1 cellular context compared by ENCODE assay signal in the genomic region with DNA sequence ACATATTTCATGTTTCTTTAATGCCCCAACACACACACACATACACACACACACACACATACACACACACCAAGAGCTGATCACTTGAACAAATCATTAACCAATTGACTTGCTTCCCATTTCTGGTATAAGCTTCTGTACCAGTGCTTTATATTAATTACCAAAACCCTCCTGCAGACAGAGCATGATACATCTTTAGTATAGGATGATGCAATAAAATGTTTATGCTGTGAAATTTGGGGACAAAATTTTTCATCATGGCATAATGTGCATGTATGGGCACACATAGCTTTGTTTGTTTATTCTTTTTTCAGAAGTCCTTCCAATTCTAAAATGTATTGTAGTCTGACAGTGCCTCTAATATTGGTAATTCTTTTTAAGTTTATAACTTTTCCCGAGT.
TF ChIP-seq lines count a peak whose summit lies in the region.

No MANE protein-coding gene starts in this region.

TF ChIP-seq in HEK293, 187 proteins besides CTCF, POLR2A, EP300 and RAD21 (continued from another document):
- TF ChIP-seq, protein P1, sequence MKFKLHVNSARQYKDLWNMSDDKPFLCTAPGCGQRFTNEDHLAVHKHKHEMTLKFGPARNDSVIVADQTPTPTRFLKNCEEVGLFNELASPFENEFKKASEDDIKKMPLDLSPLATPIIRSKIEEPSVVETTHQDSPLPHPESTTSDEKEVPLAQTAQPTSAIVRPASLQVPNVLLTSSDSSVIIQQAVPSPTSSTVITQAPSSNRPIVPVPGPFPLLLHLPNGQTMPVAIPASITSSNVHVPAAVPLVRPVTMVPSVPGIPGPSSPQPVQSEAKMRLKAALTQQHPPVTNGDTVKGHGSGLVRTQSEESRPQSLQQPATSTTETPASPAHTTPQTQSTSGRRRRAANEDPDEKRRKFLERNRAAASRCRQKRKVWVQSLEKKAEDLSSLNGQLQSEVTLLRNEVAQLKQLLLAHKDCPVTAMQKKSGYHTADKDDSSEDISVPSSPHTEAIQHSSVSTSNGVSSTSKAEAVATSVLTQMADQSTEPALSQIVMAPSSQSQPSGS (tag by site-specific recombination; IDR thresholded peaks at IDR 0.05; ENCODE audit: low read depth), result 0 out of 2 replicates have a peak, but pooled peaks have one; percentile 46
- TF ChIP-seq ZNF626 (tag by site-specific recombination; IDR thresholded peaks at IDR 0.05), result no peak
- TF ChIP-seq ZNF830 (tag by site-specific recombination; IDR thresholded peaks at IDR 0.05; ENCODE audit: low read depth), result no peak
- no peak for TF ChIP-seq BCL11B (tag by site-specific recombination; IDR thresholded peaks at IDR 0.05; ENCODE audit: low read depth)
- TF ChIP-seq, protein P2, sequence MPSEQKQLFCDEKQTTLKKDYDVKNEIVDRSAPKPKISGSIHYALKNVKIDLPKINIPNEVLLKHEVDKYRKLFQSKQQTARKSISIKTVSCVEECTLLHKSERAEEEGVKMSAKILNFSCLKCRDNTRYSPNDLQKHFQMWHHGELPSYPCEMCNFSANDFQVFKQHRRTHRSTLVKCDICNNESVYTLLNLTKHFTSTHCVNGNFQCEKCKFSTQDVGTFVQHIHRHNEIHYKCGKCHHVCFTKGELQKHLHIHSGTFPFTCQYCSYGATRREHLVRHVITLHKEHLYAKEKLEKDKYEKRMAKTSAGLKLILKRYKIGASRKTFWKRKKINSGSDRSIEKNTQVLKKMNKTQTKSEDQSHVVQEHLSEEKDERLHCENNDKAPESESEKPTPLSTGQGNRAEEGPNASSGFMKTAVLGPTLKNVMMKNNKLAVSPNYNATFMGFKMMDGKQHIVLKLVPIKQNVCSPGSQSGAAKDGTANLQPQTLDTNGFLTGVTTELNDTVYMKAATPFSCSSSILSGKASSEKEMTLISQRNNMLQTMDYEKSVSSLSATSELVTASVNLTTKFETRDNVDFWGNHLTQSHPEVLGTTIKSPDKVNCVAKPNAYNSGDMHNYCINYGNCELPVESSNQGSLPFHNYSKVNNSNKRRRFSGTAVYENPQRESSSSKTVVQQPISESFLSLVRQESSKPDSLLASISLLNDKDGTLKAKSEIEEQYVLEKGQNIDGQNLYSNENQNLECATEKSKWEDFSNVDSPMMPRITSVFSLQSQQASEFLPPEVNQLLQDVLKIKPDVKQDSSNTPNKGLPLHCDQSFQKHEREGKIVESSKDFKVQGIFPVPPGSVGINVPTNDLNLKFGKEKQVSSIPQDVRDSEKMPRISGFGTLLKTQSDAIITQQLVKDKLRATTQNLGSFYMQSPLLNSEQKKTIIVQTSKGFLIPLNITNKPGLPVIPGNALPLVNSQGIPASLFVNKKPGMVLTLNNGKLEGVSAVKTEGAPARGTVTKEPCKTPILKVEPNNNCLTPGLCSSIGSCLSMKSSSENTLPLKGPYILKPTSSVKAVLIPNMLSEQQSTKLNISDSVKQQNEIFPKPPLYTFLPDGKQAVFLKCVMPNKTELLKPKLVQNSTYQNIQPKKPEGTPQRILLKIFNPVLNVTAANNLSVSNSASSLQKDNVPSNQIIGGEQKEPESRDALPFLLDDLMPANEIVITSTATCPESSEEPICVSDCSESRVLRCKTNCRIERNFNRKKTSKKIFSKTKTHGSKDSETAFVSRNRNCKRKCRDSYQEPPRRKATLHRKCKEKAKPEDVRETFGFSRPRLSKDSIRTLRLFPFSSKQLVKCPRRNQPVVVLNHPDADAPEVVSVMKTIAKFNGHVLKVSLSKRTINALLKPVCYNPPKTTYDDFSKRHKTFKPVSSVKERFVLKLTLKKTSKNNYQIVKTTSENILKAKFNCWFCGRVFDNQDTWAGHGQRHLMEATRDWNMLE (tag by site-specific recombination; conservative IDR thresholded peaks at IDR 0.05; ENCODE audit: low read depth), result 0 out of 2 replicates have a peak, but pooled peaks have one; percentile 36
- TF ChIP-seq ZNF10 (tag by site-specific recombination; IDR thresholded peaks at IDR 0.05), result no peak
- TF ChIP-seq KLF16 (tag by site-specific recombination; IDR thresholded peaks at IDR 0.05), result no peak
- no peak for TF ChIP-seq ZNF654 (tag by site-specific recombination; IDR thresholded peaks at IDR 0.05; ENCODE audit: low read depth)
- TF ChIP-seq, protein P3, sequence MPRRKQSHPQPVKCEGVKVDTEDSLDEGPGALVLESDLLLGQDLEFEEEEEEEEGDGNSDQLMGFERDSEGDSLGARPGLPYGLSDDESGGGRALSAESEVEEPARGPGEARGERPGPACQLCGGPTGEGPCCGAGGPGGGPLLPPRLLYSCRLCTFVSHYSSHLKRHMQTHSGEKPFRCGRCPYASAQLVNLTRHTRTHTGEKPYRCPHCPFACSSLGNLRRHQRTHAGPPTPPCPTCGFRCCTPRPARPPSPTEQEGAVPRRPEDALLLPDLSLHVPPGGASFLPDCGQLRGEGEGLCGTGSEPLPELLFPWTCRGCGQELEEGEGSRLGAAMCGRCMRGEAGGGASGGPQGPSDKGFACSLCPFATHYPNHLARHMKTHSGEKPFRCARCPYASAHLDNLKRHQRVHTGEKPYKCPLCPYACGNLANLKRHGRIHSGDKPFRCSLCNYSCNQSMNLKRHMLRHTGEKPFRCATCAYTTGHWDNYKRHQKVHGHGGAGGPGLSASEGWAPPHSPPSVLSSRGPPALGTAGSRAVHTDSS (tag by site-specific recombination; IDR thresholded peaks at IDR 0.05), result no peak
- TF ChIP-seq, protein P4, sequence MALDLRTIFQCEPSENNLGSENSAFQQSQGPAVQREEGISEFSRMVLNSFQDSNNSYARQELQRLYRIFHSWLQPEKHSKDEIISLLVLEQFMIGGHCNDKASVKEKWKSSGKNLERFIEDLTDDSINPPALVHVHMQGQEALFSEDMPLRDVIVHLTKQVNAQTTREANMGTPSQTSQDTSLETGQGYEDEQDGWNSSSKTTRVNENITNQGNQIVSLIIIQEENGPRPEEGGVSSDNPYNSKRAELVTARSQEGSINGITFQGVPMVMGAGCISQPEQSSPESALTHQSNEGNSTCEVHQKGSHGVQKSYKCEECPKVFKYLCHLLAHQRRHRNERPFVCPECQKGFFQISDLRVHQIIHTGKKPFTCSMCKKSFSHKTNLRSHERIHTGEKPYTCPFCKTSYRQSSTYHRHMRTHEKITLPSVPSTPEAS (tag by site-specific recombination; IDR thresholded peaks at IDR 0.05), result peak; percentile 62; the same call in 1 of the 2 replicates
- no peak for TF ChIP-seq ZNF16 (tag by site-specific recombination; IDR thresholded peaks at IDR 0.05; ENCODE audit: low read depth)
- TF ChIP-seq ZNF350 (tag by site-specific recombination; IDR thresholded peaks at IDR 0.05), result no peak
- no peak for TF ChIP-seq GLI4 (tag by site-specific recombination; IDR thresholded peaks at IDR 0.05)
- TF ChIP-seq GLIS2 (tag by site-specific recombination; IDR thresholded peaks at IDR 0.05), result no peak
- no peak for TF ChIP-seq SP2 (tag by site-specific recombination; IDR thresholded peaks at IDR 0.05)
- TF ChIP-seq, protein P5, sequence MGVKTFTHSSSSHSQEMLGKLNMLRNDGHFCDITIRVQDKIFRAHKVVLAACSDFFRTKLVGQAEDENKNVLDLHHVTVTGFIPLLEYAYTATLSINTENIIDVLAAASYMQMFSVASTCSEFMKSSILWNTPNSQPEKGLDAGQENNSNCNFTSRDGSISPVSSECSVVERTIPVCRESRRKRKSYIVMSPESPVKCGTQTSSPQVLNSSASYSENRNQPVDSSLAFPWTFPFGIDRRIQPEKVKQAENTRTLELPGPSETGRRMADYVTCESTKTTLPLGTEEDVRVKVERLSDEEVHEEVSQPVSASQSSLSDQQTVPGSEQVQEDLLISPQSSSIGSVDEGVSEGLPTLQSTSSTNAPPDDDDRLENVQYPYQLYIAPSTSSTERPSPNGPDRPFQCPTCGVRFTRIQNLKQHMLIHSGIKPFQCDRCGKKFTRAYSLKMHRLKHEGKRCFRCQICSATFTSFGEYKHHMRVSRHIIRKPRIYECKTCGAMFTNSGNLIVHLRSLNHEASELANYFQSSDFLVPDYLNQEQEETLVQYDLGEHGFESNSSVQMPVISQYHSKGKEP (tag by site-specific recombination; IDR thresholded peaks at IDR 0.05), result 0 out of 2 replicates have a peak, but pooled peaks have one; percentile 23
- TF ChIP-seq ZNF776 (tag by site-specific recombination; IDR thresholded peaks at IDR 0.05; ENCODE audit: borderline replicate concordance), result 0 out of 2 replicates have a peak, but pooled peaks have one; percentile 32
- TF ChIP-seq TCF7L2 (IDR thresholded peaks at IDR 0.05; ENCODE audit: borderline replicate concordance, low read depth, low read length), result no peak
- TF ChIP-seq, protein P6, sequence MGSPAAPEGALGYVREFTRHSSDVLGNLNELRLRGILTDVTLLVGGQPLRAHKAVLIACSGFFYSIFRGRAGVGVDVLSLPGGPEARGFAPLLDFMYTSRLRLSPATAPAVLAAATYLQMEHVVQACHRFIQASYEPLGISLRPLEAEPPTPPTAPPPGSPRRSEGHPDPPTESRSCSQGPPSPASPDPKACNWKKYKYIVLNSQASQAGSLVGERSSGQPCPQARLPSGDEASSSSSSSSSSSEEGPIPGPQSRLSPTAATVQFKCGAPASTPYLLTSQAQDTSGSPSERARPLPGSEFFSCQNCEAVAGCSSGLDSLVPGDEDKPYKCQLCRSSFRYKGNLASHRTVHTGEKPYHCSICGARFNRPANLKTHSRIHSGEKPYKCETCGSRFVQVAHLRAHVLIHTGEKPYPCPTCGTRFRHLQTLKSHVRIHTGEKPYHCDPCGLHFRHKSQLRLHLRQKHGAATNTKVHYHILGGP (tag by site-specific recombination; IDR thresholded peaks at IDR 0.05), result peak; percentile 65; the same call in 1 of the 2 replicates
- TF ChIP-seq, protein P7, sequence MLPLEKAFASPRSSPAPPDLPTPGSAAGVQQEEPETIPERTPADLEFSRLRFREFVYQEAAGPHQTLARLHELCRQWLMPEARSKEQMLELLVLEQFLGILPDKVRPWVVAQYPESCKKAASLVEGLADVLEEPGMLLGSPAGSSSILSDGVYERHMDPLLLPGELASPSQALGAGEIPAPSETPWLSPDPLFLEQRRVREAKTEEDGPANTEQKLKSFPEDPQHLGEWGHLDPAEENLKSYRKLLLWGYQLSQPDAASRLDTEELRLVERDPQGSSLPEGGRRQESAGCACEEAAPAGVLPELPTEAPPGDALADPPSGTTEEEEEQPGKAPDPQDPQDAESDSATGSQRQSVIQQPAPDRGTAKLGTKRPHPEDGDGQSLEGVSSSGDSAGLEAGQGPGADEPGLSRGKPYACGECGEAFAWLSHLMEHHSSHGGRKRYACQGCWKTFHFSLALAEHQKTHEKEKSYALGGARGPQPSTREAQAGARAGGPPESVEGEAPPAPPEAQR (tag by site-specific recombination; IDR thresholded peaks at IDR 0.05), result peak; percentile 26; the same call in 1 of the 2 replicates
- TF ChIP-seq ZEB2 (tag by site-specific recombination; IDR thresholded peaks at IDR 0.05), result peak; percentile 30; the same call in 1 of the 2 replicates
- no peak for TF ChIP-seq ZNF596 (tag by site-specific recombination; IDR thresholded peaks at IDR 0.05)
- no peak; the same call in 1 of the 2 replicates for TF ChIP-seq ZNF366 (tag by site-specific recombination; conservative IDR thresholded peaks at IDR 0.05)
- TF ChIP-seq, protein P8, sequence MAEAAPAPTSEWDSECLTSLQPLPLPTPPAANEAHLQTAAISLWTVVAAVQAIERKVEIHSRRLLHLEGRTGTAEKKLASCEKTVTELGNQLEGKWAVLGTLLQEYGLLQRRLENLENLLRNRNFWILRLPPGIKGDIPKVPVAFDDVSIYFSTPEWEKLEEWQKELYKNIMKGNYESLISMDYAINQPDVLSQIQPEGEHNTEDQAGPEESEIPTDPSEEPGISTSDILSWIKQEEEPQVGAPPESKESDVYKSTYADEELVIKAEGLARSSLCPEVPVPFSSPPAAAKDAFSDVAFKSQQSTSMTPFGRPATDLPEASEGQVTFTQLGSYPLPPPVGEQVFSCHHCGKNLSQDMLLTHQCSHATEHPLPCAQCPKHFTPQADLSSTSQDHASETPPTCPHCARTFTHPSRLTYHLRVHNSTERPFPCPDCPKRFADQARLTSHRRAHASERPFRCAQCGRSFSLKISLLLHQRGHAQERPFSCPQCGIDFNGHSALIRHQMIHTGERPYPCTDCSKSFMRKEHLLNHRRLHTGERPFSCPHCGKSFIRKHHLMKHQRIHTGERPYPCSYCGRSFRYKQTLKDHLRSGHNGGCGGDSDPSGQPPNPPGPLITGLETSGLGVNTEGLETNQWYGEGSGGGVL (tag by site-specific recombination; IDR thresholded peaks at IDR 0.05), result no peak
- TF ChIP-seq YY2 (tag by site-specific recombination; IDR thresholded peaks at IDR 0.05), result no peak
- TF ChIP-seq OVOL3 (tag by site-specific recombination; IDR thresholded peaks at IDR 0.05), result no peak
- peak; percentile 40; the same call in 1 of the 2 replicates for TF ChIP-seq ZNF558 (tag by site-specific recombination; IDR thresholded peaks at IDR 0.05)
- no peak for TF ChIP-seq ZNF324 (tag by site-specific recombination; IDR thresholded peaks at IDR 0.05)
- no peak for TF ChIP-seq SP7 (tag by site-specific recombination; IDR thresholded peaks at IDR 0.05)
- TF ChIP-seq, protein P9, sequence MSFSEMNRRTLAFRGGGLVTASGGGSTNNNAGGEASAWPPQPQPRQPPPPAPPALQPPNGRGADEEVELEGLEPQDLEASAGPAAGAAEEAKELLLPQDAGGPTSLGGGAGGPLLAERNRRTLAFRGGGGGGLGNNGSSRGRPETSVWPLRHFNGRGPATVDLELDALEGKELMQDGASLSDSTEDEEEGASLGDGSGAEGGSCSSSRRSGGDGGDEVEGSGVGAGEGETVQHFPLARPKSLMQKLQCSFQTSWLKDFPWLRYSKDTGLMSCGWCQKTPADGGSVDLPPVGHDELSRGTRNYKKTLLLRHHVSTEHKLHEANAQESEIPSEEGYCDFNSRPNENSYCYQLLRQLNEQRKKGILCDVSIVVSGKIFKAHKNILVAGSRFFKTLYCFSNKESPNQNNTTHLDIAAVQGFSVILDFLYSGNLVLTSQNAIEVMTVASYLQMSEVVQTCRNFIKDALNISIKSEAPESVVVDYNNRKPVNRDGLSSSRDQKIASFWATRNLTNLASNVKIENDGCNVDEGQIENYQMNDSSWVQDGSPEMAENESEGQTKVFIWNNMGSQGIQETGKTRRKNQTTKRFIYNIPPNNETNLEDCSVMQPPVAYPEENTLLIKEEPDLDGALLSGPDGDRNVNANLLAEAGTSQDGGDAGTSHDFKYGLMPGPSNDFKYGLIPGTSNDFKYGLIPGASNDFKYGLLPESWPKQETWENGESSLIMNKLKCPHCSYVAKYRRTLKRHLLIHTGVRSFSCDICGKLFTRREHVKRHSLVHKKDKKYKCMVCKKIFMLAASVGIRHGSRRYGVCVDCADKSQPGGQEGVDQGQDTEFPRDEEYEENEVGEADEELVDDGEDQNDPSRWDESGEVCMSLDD (tag by site-specific recombination; IDR thresholded peaks at IDR 0.05), result no peak
- TF ChIP-seq ZNF23 (tag by site-specific recombination; IDR thresholded peaks at IDR 0.05; ENCODE audit: borderline replicate concordance), result no peak
- TF ChIP-seq RBAK (tag by site-specific recombination; IDR thresholded peaks at IDR 0.05), result no peak
- TF ChIP-seq ZNF610 (tag by site-specific recombination; IDR thresholded peaks at IDR 0.05; ENCODE audit: borderline replicate concordance), result no peak
- TF ChIP-seq, protein P10, sequence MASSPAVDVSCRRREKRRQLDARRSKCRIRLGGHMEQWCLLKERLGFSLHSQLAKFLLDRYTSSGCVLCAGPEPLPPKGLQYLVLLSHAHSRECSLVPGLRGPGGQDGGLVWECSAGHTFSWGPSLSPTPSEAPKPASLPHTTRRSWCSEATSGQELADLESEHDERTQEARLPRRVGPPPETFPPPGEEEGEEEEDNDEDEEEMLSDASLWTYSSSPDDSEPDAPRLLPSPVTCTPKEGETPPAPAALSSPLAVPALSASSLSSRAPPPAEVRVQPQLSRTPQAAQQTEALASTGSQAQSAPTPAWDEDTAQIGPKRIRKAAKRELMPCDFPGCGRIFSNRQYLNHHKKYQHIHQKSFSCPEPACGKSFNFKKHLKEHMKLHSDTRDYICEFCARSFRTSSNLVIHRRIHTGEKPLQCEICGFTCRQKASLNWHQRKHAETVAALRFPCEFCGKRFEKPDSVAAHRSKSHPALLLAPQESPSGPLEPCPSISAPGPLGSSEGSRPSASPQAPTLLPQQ (tag by site-specific recombination; IDR thresholded peaks at IDR 0.05), result peak; percentile 58; the same call in 1 of the 2 replicates
